2 cellular contexts compared by ENCODE assay signal in genomic region chr1:222712253-222713090, GRCh38.
A peak's percentile ranks its signal among the peaks of the same experiment; 100 is the strongest.
TF ChIP-seq lines count a peak whose summit lies in the region.

A gene with protein sequence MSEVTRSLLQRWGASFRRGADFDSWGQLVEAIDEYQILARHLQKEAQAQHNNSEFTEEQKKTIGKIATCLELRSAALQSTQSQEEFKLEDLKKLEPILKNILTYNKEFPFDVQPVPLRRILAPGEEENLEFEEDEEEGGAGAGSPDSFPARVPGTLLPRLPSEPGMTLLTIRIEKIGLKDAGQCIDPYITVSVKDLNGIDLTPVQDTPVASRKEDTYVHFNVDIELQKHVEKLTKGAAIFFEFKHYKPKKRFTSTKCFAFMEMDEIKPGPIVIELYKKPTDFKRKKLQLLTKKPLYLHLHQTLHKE (minus strand): TSS chr1:222712491. CDS start chr1:222712317, 174 bp downstream.
Gene BROX (plus strand): TSS chr1:222712564. CDS start chr1:222715700, 3,136 bp downstream.

TF ChIP-seq in IMR-90, 13 proteins besides CTCF, POLR2A, EP300 and RAD21:
- TF ChIP-seq ELK1 (IDR thresholded peaks at IDR 0.05; ENCODE audit: borderline replicate concordance, low read depth, low read length) (no peak), MAFK (IDR thresholded peaks at IDR 0.05; ENCODE audit: low read depth, low read length) (no peak), CHD1 (IDR thresholded peaks at IDR 0.05; ENCODE audit: low read depth, low read length) (no peak), FOS (IDR thresholded peaks at IDR 0.05; ENCODE audit: low read depth, low read length) (0 out of 2 replicates have a peak, but pooled peaks have one; percentile 7), RCOR1 (IDR thresholded peaks at IDR 0.05; ENCODE audit: insufficient replicate concordance, low read length) (no peak), USF2 (IDR thresholded peaks at IDR 0.05; ENCODE audit: low read depth, low read length) (peak; percentile 97), CEBPB (IDR thresholded peaks at IDR 0.05; ENCODE audit: low read depth, low read length) (0 out of 2 replicates have a peak, but pooled peaks have one; percentile 39), BHLHE40 (IDR thresholded peaks at IDR 0.05; ENCODE audit: low read depth, low read length) (peak; percentile 91), MAZ (IDR thresholded peaks at IDR 0.05; ENCODE audit: borderline replicate concordance, low read depth, low read length) (peak; percentile 57; the same call in 1 of the 2 replicates), NFE2L2 (IDR thresholded peaks at IDR 0.05; ENCODE audit: low read depth, low read length) (no peak)
TF ChIP-seq in IMR-90: peak in this region for 5.

TF ChIP-seq in endothelial cell of umbilical vein, 7 proteins besides CTCF, POLR2A, EP300 and RAD21:
- TF ChIP-seq, protein P1, sequence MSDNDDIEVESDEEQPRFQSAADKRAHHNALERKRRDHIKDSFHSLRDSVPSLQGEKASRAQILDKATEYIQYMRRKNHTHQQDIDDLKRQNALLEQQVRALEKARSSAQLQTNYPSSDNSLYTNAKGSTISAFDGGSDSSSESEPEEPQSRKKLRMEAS (IDR thresholded peaks at IDR 0.05; ENCODE audit: insufficient read depth, insufficient read length) = peak; percentile 62
- TF ChIP-seq JUN (IDR thresholded peaks at IDR 0.05; ENCODE audit: borderline replicate concordance, insufficient read depth, insufficient read length, low read depth) = no peak
- TF ChIP-seq POLR2AphosphoS5 (IDR thresholded peaks at IDR 0.05; ENCODE audit: insufficient read depth, low read depth, low read length) = peak; percentile 55
TF ChIP-seq in endothelial cell of umbilical vein: peak in this region for 2.
